In genomic region chr1:230681599-230681998, GRCh38 we compare ENCODE assay signal across 8 cellular contexts. TPM values are rescaled to one million over a fixed set of nuclear protein-coding genes. Genes with fewer than 3 reads are reported as not detected.
DNase-seq lines count a peak whose midpoint lies in the region; ATAC-seq, FAIRE-seq and TF ChIP-seq lines count a peak whose summit lies in the region.

No MANE protein-coding gene starts in this region.

- no peaks in the 10 kb centered on the region for H3K4me1 ChIP-seq in small intestine (ENCODE audit: control insufficient read depth in 2 of 2, insufficient read depth in 1 of 2, low read depth in 1 of 2, low read length in 1 of 2)

- TF ChIP-seq CTCF in VCaP (conservative IDR thresholded peaks at IDR 0.05): no peak
- no peak for TF ChIP-seq CTCF in WERI-Rb-1 (IDR thresholded peaks at IDR 0.05; ENCODE audit: low read depth, low read length)

- H3K4me3 ChIP-seq in WERI-Rb-1 (ENCODE audit: low read depth, low read length): no peak overlapping the region
- H3K4me3 ChIP-seq in small intestine (ENCODE audit: low read depth in 1 of 2, low read length in 2 of 2): no peak overlapping the region

- H3K27me3 ChIP-seq in WERI-Rb-1 (ENCODE audit: insufficient read depth, low read depth, severe bottlenecking): no peaks in the 10 kb centered on the region
- no peaks in the 10 kb centered on the region for H3K27me3 ChIP-seq in small intestine (ENCODE audit: control insufficient read depth in 2 of 2, insufficient read depth in 2 of 2, low read length in 2 of 2)

- whole genome bisulfite sequencing in small intestine, 3 donors: 34 to 66% (median 48%) methylated on average over 2 of the region's 2 CpGs

- H3K36me3 ChIP-seq in WERI-Rb-1 (peaks cover 74% of the 10 kb centered on the region), small intestine (ENCODE audit: control insufficient read depth in 2 of 2, insufficient read depth in 2 of 2, low read length in 2 of 2) (peaks cover 14 to 25% of the 10 kb centered on the region in 2 donors)

- FAIRE-seq in small intestine (lab: Jason Lieb, UNC): no peak

- peaks cover 3% of the 10 kb centered on the region for H3K9me3 ChIP-seq in WERI-Rb-1 (ENCODE audit: severe bottlenecking)
- H3K9me3 ChIP-seq in small intestine (ENCODE audit: control insufficient read depth, low read depth): no peaks in the 10 kb centered on the region

- DNase-seq in D341Med (ENCODE audit: low spot score) (peak; percentile 57), MV-4-11 (lab: John Stamatoyannopoulos, UW) (peak; percentile 54), left lobe of liver (ENCODE audit: low spot score) (no peak), WERI-Rb-1 (no peak), small intestine (no peak), UCSD-AML1 (lab: John Stamatoyannopoulos, UW; ENCODE audit: unreplicated experiment) (no peak)

- ATAC-seq in left lobe of liver: peak; percentile 37
- ATAC-seq in HG02678 (IDR thresholded peaks at IDR 0.05; ENCODE audit: unreplicated experiment): no peak

- H3K27ac ChIP-seq in VCaP: peak overlapping the region; percentile 52
- H3K27ac ChIP-seq in WERI-Rb-1: no peak overlapping the region
- H3K27ac ChIP-seq in small intestine (ENCODE audit: low read depth in 1 of 2, low read length in 1 of 2): no peak overlapping the region

RNA-seq across cellular contexts. Expression of gene AGT, which starts 32.3 kb away (rescaled TPM):
- 2,376 TPM for total RNA-seq in left lobe of liver
- 1 to 10 TPM in 2 of 3 donors, under 1 TPM in 1; 0.81 to 3.8 (median 1.6) TPM for polyA plus RNA-seq in small intestine

RNA-seq across cellular contexts. Expression of gene COG2, which starts 39.3 kb away (rescaled TPM):
- total RNA-seq in left lobe of liver: 9.8 TPM
- 10 to 100 TPM; 16.2 to 17.4 (median 17.1) TPM for polyA plus RNA-seq in small intestine

Comparison
In these comparisons a context has a peak if more than half of its experiments do, and no peak if none do; other contexts are left out.
1. DNase-seq: peak in D341Med (single experiment) and MV-4-11 (single experiment); none in left lobe of liver (single experiment), WERI-Rb-1 (single experiment), small intestine (single experiment) and UCSD-AML1 (single experiment).